ENCODE assay signal across 1 cellular context in genomic region chr19:947090-947706, GRCh38.
TF ChIP-seq lines count a peak whose summit lies in the region.

No MANE protein-coding gene starts in this region.

TF ChIP-seq in K562, 482 proteins besides CTCF, POLR2A, EP300 and RAD21:
- peak; percentile 11; the same call in 1 of the 2 replicates for TF ChIP-seq BCOR (IDR thresholded peaks at IDR 0.05)
- TF ChIP-seq TFAP4 (CRISPR knock-in tag; IDR thresholded peaks at IDR 0.05; ENCODE audit: borderline replicate concordance): 0 out of 2 replicates have a peak, but pooled peaks have one; percentile 30
- TF ChIP-seq IFI16 (CRISPR knock-in tag; IDR thresholded peaks at IDR 0.05): no peak
